In the genomic region with DNA sequence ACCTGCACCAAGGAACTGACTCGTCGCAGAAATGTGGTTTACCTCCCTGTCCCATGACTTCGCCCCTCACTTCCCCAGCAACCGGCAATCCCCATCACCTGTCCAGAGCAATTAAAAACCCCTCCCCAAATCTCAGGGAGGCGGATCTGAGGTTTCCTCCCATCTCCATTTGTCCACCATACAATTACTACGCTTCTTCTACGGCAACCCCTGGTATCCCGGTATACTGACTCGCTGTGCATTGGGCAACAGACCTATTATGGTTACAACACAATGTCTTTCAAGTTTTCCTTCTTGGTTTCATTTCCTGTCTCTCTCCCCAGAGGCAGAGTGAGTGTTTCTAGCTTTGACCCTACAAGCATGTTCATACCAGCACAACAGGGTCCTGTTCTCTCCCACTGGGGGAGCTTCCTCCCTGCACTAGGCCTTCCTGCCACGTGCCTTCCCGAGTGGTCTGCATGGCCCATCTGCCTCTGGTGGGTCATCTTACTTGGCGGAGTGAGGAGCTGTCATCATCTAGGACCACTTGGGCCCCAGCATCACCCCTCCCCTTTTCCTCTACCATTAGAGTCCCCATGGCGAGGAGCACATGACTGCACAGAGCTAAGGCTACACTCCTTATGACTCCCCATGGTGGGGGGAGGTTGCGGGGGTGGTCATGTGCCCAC, we compare ENCODE assay signal across 9 cellular contexts. TPM values are rescaled to one million over a fixed set of nuclear protein-coding genes. Genes with fewer than 3 reads are reported as not detected.
DNase-seq lines count a peak whose midpoint lies in the region; ATAC-seq and TF ChIP-seq lines count a peak whose summit lies in the region.
"Had no signal": no experiment of that assay in that cellular context is flagged by ENCODE, and none has a peak within 500 bp of the region (broad histone marks: within the 10 kb centered on the region; RNA-seq: fewer than 3 reads in every experiment).

No MANE protein-coding gene starts in this region.

- TF ChIP-seq CTCF in esophagus muscularis mucosa (IDR thresholded peaks at IDR 0.05) = no peak

- H3K27ac ChIP-seq in layer of hippocampus (ENCODE audit: low read depth, low read length) (peak overlapping the region; percentile 4), esophagus muscularis mucosa (replicated peaks in 1 of 4) (peak overlapping the region in 1 of 4 donors; percentile 14)
- H3K27ac ChIP-seq: SK-N-MC had no signal

- H3K4me3 ChIP-seq in esophagus muscularis mucosa = no peak overlapping the region
- H3K4me3 ChIP-seq: SK-N-MC had no signal

- TF ChIP-seq POLR2A in GM18505 (IDR thresholded peaks at IDR 0.05; ENCODE audit: borderline replicate concordance, extremely low read depth, insufficient read depth, insufficient read length) = no peak
- no peak for TF ChIP-seq POLR2A in esophagus muscularis mucosa (IDR thresholded peaks at IDR 0.05; ENCODE audit: low read depth)

- no peak for TF ChIP-seq EP300 in esophagus muscularis mucosa (IDR thresholded peaks at IDR 0.05)

- H3K27me3 ChIP-seq in layer of hippocampus (ENCODE audit: control insufficient read depth, insufficient read depth, low read length) (no peaks in the 10 kb centered on the region), esophagus muscularis mucosa (no peaks in the 10 kb centered on the region)

- ATAC-seq in GM18505 (IDR thresholded peaks at IDR 0.05; ENCODE audit: unreplicated experiment) (peak; percentile 63), HG03108 (IDR thresholded peaks at IDR 0.05; ENCODE audit: unreplicated experiment) (peak; percentile 72)

- H3K4me1 ChIP-seq in esophagus muscularis mucosa = peaks cover 5 to 27% (median 20%) of the 10 kb centered on the region in 4 donors

- peak; percentile 31 to 33 for DNase-seq in activated T-cell treated with anti-CD3 and anti-CD28 coated beads, Interleukin-2, amount 50 U/mL, for 48 hours
- no peak for DNase-seq in NCI-H1048 (lab: John Stamatoyannopoulos, UW)
- no peak for DNase-seq in HUDEP-2 (lab: John Stamatoyannopoulos, UW; ENCODE audit: unreplicated experiment in 76 of 76)
- DNase-seq in esophagus muscularis mucosa (ENCODE audit: extremely low spot score) = no peak
- DNase-seq in stimulated activated CD4-positive, alpha-beta T cell treated with anti-CD3 and anti-CD28 coated beads, Interleukin-12 subunit alpha, Interleukin-12 subunit beta, amount 100 ng/mL, for 4 hours = no peak

- H3K36me3 ChIP-seq in esophagus muscularis mucosa = peaks cover 40 to 80% (median 73%) of the 10 kb centered on the region in 4 donors

- no peaks in the 10 kb centered on the region for H3K9me3 ChIP-seq in esophagus muscularis mucosa

- WGBS in esophagus muscularis mucosa = 86% methylated on average over 14 of the region's 14 CpGs

- intact Hi-C loops in esophagus muscularis mucosa (cut with DNase I) = no loop called here

RNA-seq across cellular contexts. Expression of a gene that starts 30.3 kb away (rescaled TPM):
- total RNA-seq in esophagus muscularis mucosa = 100 to 1,000 TPM in 3 of 4 donors, 10 to 100 TPM in 1; 90.0 to 148 (median 125) TPM

RNA-seq across cellular contexts. Expression of a gene that starts 34.8 kb away (rescaled TPM):
- 10 to 100 TPM; 30.3 to 35.6 (median 34.9) TPM for total RNA-seq in esophagus muscularis mucosa

Comparison
In these comparisons a context has a peak if more than half of its experiments do, and no peak if none do; other contexts are left out.
1. DNase-seq: peak in activated T-cell treated with anti-CD3 and anti-CD28 coated beads, Interleukin-2, amount 50 U/mL, for 48 hours (2 of 2); none in NCI-H1048 (single experiment), HUDEP-2 (0 of 76), esophagus muscularis mucosa (single experiment) and stimulated activated CD4-positive, alpha-beta T cell treated with anti-CD3 and anti-CD28 coated beads, Interleukin-12 subunit alpha, Interleukin-12 subunit beta, amount 100 ng/mL, for 4 hours (single experiment).